25 cellular contexts compared by ENCODE assay signal in the genomic region with DNA sequence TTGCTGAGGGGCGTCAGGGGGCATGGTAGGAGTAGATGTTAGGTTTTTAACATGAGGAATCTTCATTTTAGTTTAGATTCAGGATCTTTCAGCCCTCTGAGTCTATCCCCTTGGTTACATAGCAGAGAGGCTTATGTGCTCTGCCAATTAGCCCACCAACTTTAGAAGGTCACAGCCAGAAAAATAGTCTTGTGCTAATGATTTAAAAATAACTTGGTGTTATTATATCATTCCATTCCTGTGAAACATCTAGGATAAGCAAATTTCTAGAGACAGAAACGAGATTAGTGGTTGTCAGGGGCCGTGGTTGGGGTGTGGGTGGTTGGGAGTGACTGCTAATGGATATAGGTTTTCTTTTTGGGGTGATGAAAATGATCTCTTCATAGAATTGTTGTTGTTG.
A peak's percentile ranks its signal among the peaks of the same experiment; 100 is the strongest.
DNase-seq lines count a peak whose midpoint lies in the region; ATAC-seq and TF ChIP-seq lines count a peak whose summit lies in the region.
"Had no signal": no experiment of that assay in that cellular context is flagged by ENCODE, and none has a peak within 500 bp of the region (broad histone marks: within the 10 kb centered on the region; RNA-seq: fewer than 3 reads in every experiment).

No MANE protein-coding gene starts in this region.

- DNase-seq in EL (peak; percentile 15), LHCN-M2 (ENCODE audit: low read depth) (peak; percentile 46), chondrocyte (ENCODE audit: low spot score) (no peak), retinal pigment epithelial cell (ENCODE audit: low read depth) (peak; percentile 86), GM20000 (ENCODE audit: low spot score) (no peak), right lobe of liver (no peak)
- no peak for DNase-seq in stimulated activated CD4-positive, alpha-beta T cell treated with anti-CD3 and anti-CD28 coated beads, Interleukin-4, amount 100 ng/mL, for 4 hours
- DNase-seq in stimulated activated effector memory CD8-positive, alpha-beta T cell treated with anti-CD3 and anti-CD28 coated beads, Interleukin-12 subunit alpha, Interleukin-12 subunit beta, amount 100 ng/mL, for 72 hours (ENCODE audit: low spot score in 2 of 2) = no peak
- DNase-seq: activated naive CD4-positive, alpha-beta T cell treated with anti-CD3 and anti-CD28 coated beads for 36 hours; CD8-positive, alpha-beta memory T cell; hypothalamus; Karpas-422; naive B cell; NCI-H1417 treated with DMSO at 0.1 percent for 48 hours; NCI-H2081; NCI-H524 treated with DMSO at 0.1 percent for 48 hours; PC-3; SK-N-SH; small intestine; stimulated activated CD4-positive, alpha-beta T cell treated with anti-CD3 and anti-CD28 coated beads, Interleukin-1b, Interleukin-23, amount 100 ng/mL, for 48 hours; stimulated activated naive CD8-positive, alpha-beta T cell treated with anti-CD3 and anti-CD28 coated beads, Interleukin-15, amount 100 ng/mL, for 72 hours had no signal

- H3K4me3 Mint-ChIP-seq in chondrocyte (ENCODE audit: unreplicated experiment) = no peak overlapping the region
- no peak overlapping the region for H3K4me3 Mint-ChIP-seq in stimulated activated effector memory CD8-positive, alpha-beta T cell treated with anti-CD3 and anti-CD28 coated beads, Interleukin-12 subunit alpha, Interleukin-12 subunit beta, amount 100 ng/mL, for 72 hours
- H3K4me3 Mint-ChIP-seq: activated naive CD4-positive, alpha-beta T cell treated with anti-CD3 and anti-CD28 coated beads for 36 hours; CD8-positive, alpha-beta memory T cell; naive B cell; stimulated activated naive CD8-positive, alpha-beta T cell treated with anti-CD3 and anti-CD28 coated beads, Interleukin-15, amount 100 ng/mL, for 72 hours had no signal

- H3K4me1 Mint-ChIP-seq in chondrocyte (ENCODE audit: low read depth) = peaks cover 67% of the 10 kb centered on the region
- H3K4me1 Mint-ChIP-seq in stimulated activated effector memory CD8-positive, alpha-beta T cell treated with anti-CD3 and anti-CD28 coated beads, Interleukin-12 subunit alpha, Interleukin-12 subunit beta, amount 100 ng/mL, for 72 hours = peaks cover 6% of the 10 kb centered on the region
- H3K4me1 Mint-ChIP-seq: stimulated activated naive CD8-positive, alpha-beta T cell treated with anti-CD3 and anti-CD28 coated beads, Interleukin-15, amount 100 ng/mL, for 72 hours had no signal

- ATAC-seq in stimulated activated effector memory CD8-positive, alpha-beta T cell treated with anti-CD3 and anti-CD28 coated beads, Interleukin-12 subunit alpha, Interleukin-12 subunit beta, amount 100 ng/mL, for 72 hours = no peak
- no peak for ATAC-seq in right lobe of liver
- ATAC-seq: left lobe of liver; PC-3; stimulated activated naive CD8-positive, alpha-beta T cell treated with anti-CD3 and anti-CD28 coated beads, Interleukin-15, amount 100 ng/mL, for 72 hours had no signal

- 85% methylated on average over 3 of the region's 3 CpGs for WGBS in right lobe of liver (ENCODE audit: insufficient coverage, low coverage, low lambda C conversion rate, missing lambda C conversion rate)

- H3K36me3 Mint-ChIP-seq in chondrocyte (ENCODE audit: low read depth) = no peaks in the 10 kb centered on the region
- no peaks in the 10 kb centered on the region for H3K36me3 Mint-ChIP-seq in stimulated activated effector memory CD8-positive, alpha-beta T cell treated with anti-CD3 and anti-CD28 coated beads, Interleukin-12 subunit alpha, Interleukin-12 subunit beta, amount 100 ng/mL, for 72 hours

- intact Hi-C loops in right lobe of liver (cut with DNase I) = no loop called here

- no peaks in the 10 kb centered on the region for H3K27me3 Mint-ChIP-seq in chondrocyte (ENCODE audit: low read depth)
- H3K27me3 Mint-ChIP-seq: CD8-positive, alpha-beta memory T cell; naive B cell; stimulated activated naive CD8-positive, alpha-beta T cell treated with anti-CD3 and anti-CD28 coated beads, Interleukin-15, amount 100 ng/mL, for 72 hours had no signal

- H3K9me3 Mint-ChIP-seq in chondrocyte (ENCODE audit: low read depth) = no peaks in the 10 kb centered on the region
- H3K9me3 Mint-ChIP-seq in stimulated activated effector memory CD8-positive, alpha-beta T cell treated with anti-CD3 and anti-CD28 coated beads, Interleukin-12 subunit alpha, Interleukin-12 subunit beta, amount 100 ng/mL, for 72 hours = no peaks in the 10 kb centered on the region
- H3K9me3 Mint-ChIP-seq: activated naive CD4-positive, alpha-beta T cell treated with anti-CD3 and anti-CD28 coated beads for 36 hours; CD8-positive, alpha-beta memory T cell; stimulated activated naive CD8-positive, alpha-beta T cell treated with anti-CD3 and anti-CD28 coated beads, Interleukin-15, amount 100 ng/mL, for 72 hours had no signal

- no peak for TF ChIP-seq POLR2A in right lobe of liver (IDR thresholded peaks at IDR 0.05)

- TF ChIP-seq CTCF in chondrocyte (IDR thresholded peaks at IDR 0.05) (no peak), retinal pigment epithelial cell (conservative IDR thresholded peaks at IDR 0.05; ENCODE audit: low read depth, low read length) (no peak), GM20000 (IDR thresholded peaks at IDR 0.05; ENCODE audit: extremely low read depth, missing control alignments) (no peak), right lobe of liver (IDR thresholded peaks at IDR 0.05) (no peak)

- H3K36me3 ChIP-seq in right lobe of liver = no peaks in the 10 kb centered on the region
- H3K36me3 ChIP-seq: breast epithelium, HAP-1, vagina had no signal

- peak overlapping the region; percentile 94 for H3K27ac Mint-ChIP-seq in chondrocyte (ENCODE audit: unreplicated experiment)
- H3K27ac Mint-ChIP-seq in stimulated activated effector memory CD8-positive, alpha-beta T cell treated with anti-CD3 and anti-CD28 coated beads, Interleukin-12 subunit alpha, Interleukin-12 subunit beta, amount 100 ng/mL, for 72 hours = no peak overlapping the region
- H3K27ac Mint-ChIP-seq: activated naive CD4-positive, alpha-beta T cell treated with anti-CD3 and anti-CD28 coated beads for 36 hours had no signal

- H3K27ac ChIP-seq in right lobe of liver = no peak overlapping the region
- H3K27ac ChIP-seq: breast epithelium, vagina had no signal

- no peaks in the 10 kb centered on the region for H3K27me3 ChIP-seq in right lobe of liver
- H3K27me3 ChIP-seq: breast epithelium, vagina had no signal

- H3K9me3 ChIP-seq in right lobe of liver = no peaks in the 10 kb centered on the region
- H3K9me3 ChIP-seq: breast epithelium, HAP-1, SK-N-SH, vagina had no signal

- H3K4me1 ChIP-seq in right lobe of liver = peaks cover 0 to 13% (median 8%) of the 10 kb centered on the region in 4 donors
- H3K4me1 ChIP-seq: breast epithelium, HAP-1 had no signal

- H3K4me3 ChIP-seq in retinal pigment epithelial cell (ENCODE audit: low read length) (no peak overlapping the region), right lobe of liver (no peak overlapping the region)
- H3K4me3 ChIP-seq: breast epithelium, HAP-1, vagina had no signal

Comparison
In these comparisons a context has a peak if more than half of its experiments do, and no peak if none do; other contexts are left out.
1. DNase-seq: peak in EL (single experiment), LHCN-M2 (single experiment) and retinal pigment epithelial cell (single experiment); none in chondrocyte (single experiment), stimulated activated CD4-positive, alpha-beta T cell treated with anti-CD3 and anti-CD28 coated beads, Interleukin-4, amount 100 ng/mL, for 4 hours (0 of 2), GM20000 (single experiment), stimulated activated effector memory CD8-positive, alpha-beta T cell treated with anti-CD3 and anti-CD28 coated beads, Interleukin-12 subunit alpha, Interleukin-12 subunit beta, amount 100 ng/mL, for 72 hours (0 of 2) and right lobe of liver (0 of 3).